1 cellular context compared by ENCODE assay signal in genomic region chr10:102392306-102392705, GRCh38.
TF ChIP-seq lines count a peak whose summit lies in the region.

No MANE protein-coding gene starts in this region.

TF ChIP-seq in HepG2, 621 proteins besides CTCF, POLR2A, EP300 and RAD21:
- no peak for TF ChIP-seq PRMT3 (CRISPR knock-in tag; IDR thresholded peaks at IDR 0.05; ENCODE audit: borderline replicate concordance, low read depth)
- no peak for TF ChIP-seq TBX2 (CRISPR knock-in tag; IDR thresholded peaks at IDR 0.05; ENCODE audit: borderline replicate concordance)
- TF ChIP-seq CREM (IDR thresholded peaks at IDR 0.05): no peak
- TF ChIP-seq CREM (CRISPR knock-in tag; IDR thresholded peaks at IDR 0.05): no peak
- no peak for TF ChIP-seq ZNF20 (CRISPR knock-in tag; IDR thresholded peaks at IDR 0.05)
- TF ChIP-seq FOXK2 (IDR thresholded peaks at IDR 0.05): no peak
- no peak for TF ChIP-seq ZNF790 (CRISPR knock-in tag; IDR thresholded peaks at IDR 0.05; ENCODE audit: borderline replicate concordance)
- TF ChIP-seq NPAS2 (CRISPR knock-in tag; IDR thresholded peaks at IDR 0.05; ENCODE audit: borderline replicate concordance): no peak
- no peak for TF ChIP-seq DNMT3B (CRISPR knock-in tag; conservative IDR thresholded peaks at IDR 0.05)
- no peak for TF ChIP-seq SNAI1 (CRISPR knock-in tag; IDR thresholded peaks at IDR 0.05; ENCODE audit: borderline replicate concordance)
- no peak for TF ChIP-seq NCOA5 (CRISPR knock-in tag; IDR thresholded peaks at IDR 0.05)
- no peak for TF ChIP-seq ARID5B (CRISPR knock-in tag; IDR thresholded peaks at IDR 0.05)
- no peak for TF ChIP-seq HES4 (CRISPR knock-in tag; IDR thresholded peaks at IDR 0.05; ENCODE audit: borderline replicate concordance)
- no peak for TF ChIP-seq NFYB (CRISPR knock-in tag; IDR thresholded peaks at IDR 0.05)
- TF ChIP-seq HDAC1 (CRISPR knock-in tag; IDR thresholded peaks at IDR 0.05): no peak
- no peak for TF ChIP-seq SATB2 (CRISPR knock-in tag; IDR thresholded peaks at IDR 0.05)
- TF ChIP-seq CSRNP1 (CRISPR knock-in tag; IDR thresholded peaks at IDR 0.05): no peak
- TF ChIP-seq KMT2A (CRISPR knock-in tag; IDR thresholded peaks at IDR 0.05): no peak
